Comparison of ENCODE assay signal across 12 cellular contexts in genomic region chr12:78703820-78704525, GRCh38.
A peak's percentile ranks its signal among the peaks of the same experiment; 100 is the strongest.
DNase-seq lines count a peak whose midpoint lies in the region; TF ChIP-seq lines count a peak whose summit lies in the region.
"Had no signal": no experiment of that assay in that cellular context is flagged by ENCODE, and none has a peak within 500 bp of the region (broad histone marks: within the 10 kb centered on the region; RNA-seq: fewer than 3 reads in every experiment).

No MANE protein-coding gene starts in this region.

- H3K4me3 ChIP-seq in BJ (ENCODE audit: low read depth, low read length) = no peak overlapping the region
- no peak overlapping the region for H3K4me3 ChIP-seq in MG63
- no peak overlapping the region for H3K4me3 ChIP-seq in cardiac fibroblast (replicated peaks in 1 of 2; ENCODE audit: low read depth in 2 of 2, low read length in 2 of 2)
- H3K4me3 ChIP-seq in endodermal cell (ENCODE audit: low read length) = no peak overlapping the region

- TF ChIP-seq CTCF in BJ (IDR thresholded peaks at IDR 0.05; ENCODE audit: insufficient read depth, low read depth, low read length) = no peak
- TF ChIP-seq CTCF in cardiac fibroblast (IDR thresholded peaks at IDR 0.05; ENCODE audit: low read depth, low read length) = no peak
- no peak for TF ChIP-seq CTCF in endodermal cell (conservative IDR thresholded peaks at IDR 0.05)

- H3K4me3 Mint-ChIP-seq in endodermal cell = no peak overlapping the region
- H3K4me3 Mint-ChIP-seq: CD8-positive, alpha-beta T cell; naive B cell had no signal

- no peaks in the 10 kb centered on the region for H3K36me3 ChIP-seq in BJ (ENCODE audit: control insufficient read depth, insufficient read depth, low read length)
- H3K36me3 ChIP-seq in MG63 = peaks cover 5% of the 10 kb centered on the region; the same call in 1 of the 2 replicates
- no peaks in the 10 kb centered on the region for H3K36me3 ChIP-seq in endodermal cell (ENCODE audit: control insufficient read depth, insufficient read depth, low read length)

- H3K27ac ChIP-seq in endodermal cell (ENCODE audit: low read depth, low read length) = no peak overlapping the region

- H3K4me1 Mint-ChIP-seq in endodermal cell = no peaks in the 10 kb centered on the region
- H3K4me1 Mint-ChIP-seq: naive B cell had no signal

- WGBS in endodermal cell (ENCODE audit: insufficient coverage in 1 of 2, insufficient read length in 1 of 2), 2 experiments = 40 to 73% methylated on average over 2 of the region's 3 CpGs

- H3K9ac ChIP-seq in endodermal cell (ENCODE audit: extremely low read depth, low read length, poor library complexity, severe bottlenecking) = no peak overlapping the region

- intact Hi-C loops in cardiac septum (cut with DNase I) = no loop called here

- CTCF ChIA-PET in BJ (lab: Yijun Ruan, JAX) = interaction anchor here (0.8 to 1.4 kb wide), 2 partner anchors 10 to 16 kb away, joined by 3 to 6 read pairs; no protein-coding TSS in a partner anchor

- peaks cover 2% of the 10 kb centered on the region for H3K27me3 Mint-ChIP-seq in endodermal cell (ENCODE audit: insufficient read depth)
- H3K27me3 Mint-ChIP-seq: naive B cell had no signal

- no peaks in the 10 kb centered on the region for H3K36me3 Mint-ChIP-seq in endodermal cell (ENCODE audit: low read depth)
- H3K36me3 Mint-ChIP-seq: CD8-positive, alpha-beta T cell; naive B cell had no signal

- H3K27me3 ChIP-seq in BJ (ENCODE audit: control insufficient read depth, insufficient read depth, low read length) = no peaks in the 10 kb centered on the region
- no peaks in the 10 kb centered on the region for H3K27me3 ChIP-seq in MG63
- no peaks in the 10 kb centered on the region for H3K27me3 ChIP-seq in endodermal cell (ENCODE audit: control insufficient read depth, insufficient read depth, low read length, poor library complexity, severe bottlenecking)

- H3K9me3 ChIP-seq in MG63 (no peaks in the 10 kb centered on the region), endodermal cell (ENCODE audit: control insufficient read depth, low read length) (no peaks in the 10 kb centered on the region)

- H3K4me1 ChIP-seq in endodermal cell (ENCODE audit: control insufficient read depth, insufficient read depth, low read length) = peaks cover 3% of the 10 kb centered on the region

- H3K27ac Mint-ChIP-seq in endodermal cell = no peak overlapping the region
- H3K27ac Mint-ChIP-seq: CD8-positive, alpha-beta T cell; naive B cell had no signal

- H3K9me3 Mint-ChIP-seq in endodermal cell = no peaks in the 10 kb centered on the region
- H3K9me3 Mint-ChIP-seq: naive B cell had no signal

- POLR2A ChIA-PET in BJ (lab: Charles Lee) = interaction anchor here (0.5 to 0.6 kb wide), 2 partner anchors 50 to 134 kb away, joined by 3 to 4 read pairs; no protein-coding TSS in a partner anchor

- DNase-seq in BJ (ENCODE audit: low read depth) (peak; percentile 91), MG63 (peak; percentile 3), cardiac fibroblast (ENCODE audit: low read depth in 2 of 2) (peak; percentile 51 to 92), lung microvascular endothelial cell (ENCODE audit: low read depth in 2 of 2) (peak; percentile 67 to 93), cardiac septum (ENCODE audit: low spot score) (no peak), endodermal cell (no peak), GM19238 (ENCODE audit: insufficient read length, low spot score) (no peak), NK-92 (lab: John Stamatoyannopoulos, UW; ENCODE audit: unreplicated experiment) (no peak)
- DNase-seq: activated CD4-positive, alpha-beta T cell treated with anti-CD3 and anti-CD28 coated beads, Interleukin-2, amount 50 U/mL, for 4 hours; CD8-positive, alpha-beta T cell; naive B cell; NCI-H510A treated with DMSO at 0.1 percent for 48 hours had no signal

Comparison
In these comparisons a context has a peak if more than half of its experiments do, and no peak if none do; other contexts are left out.
1. DNase-seq: peak in BJ (single experiment), MG63 (single experiment), cardiac fibroblast (2 of 2) and lung microvascular endothelial cell (2 of 2); none in cardiac septum (single experiment), endodermal cell (single experiment), GM19238 (single experiment) and NK-92 (single experiment).